Comparison of ENCODE assay signal across 1 cellular context in the genomic region with DNA sequence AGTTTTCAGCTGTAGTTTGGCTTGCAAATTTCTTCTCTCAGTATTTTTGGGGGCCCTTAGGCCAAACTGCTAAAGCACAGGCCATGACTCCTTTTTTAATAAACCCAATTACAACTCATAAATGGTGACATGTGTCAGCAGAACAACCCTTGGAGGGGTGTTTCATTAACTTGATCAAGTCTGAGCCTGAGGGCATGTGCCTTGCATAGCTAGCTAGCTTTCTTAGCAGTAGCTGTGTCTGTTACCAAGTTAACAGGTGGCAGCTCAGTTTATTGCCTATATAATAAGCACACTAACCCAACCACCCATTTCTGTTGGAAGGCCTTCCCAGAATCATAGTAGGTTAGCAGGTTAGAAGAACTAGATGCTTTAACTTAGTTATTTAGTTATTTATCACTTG.
TF ChIP-seq lines count a peak whose summit lies in the region.

No MANE protein-coding gene starts in this region.

TF ChIP-seq in WTC11, 78 proteins besides CTCF, POLR2A, EP300 and RAD21 (continued from another document):
- TF ChIP-seq, protein P1, sequence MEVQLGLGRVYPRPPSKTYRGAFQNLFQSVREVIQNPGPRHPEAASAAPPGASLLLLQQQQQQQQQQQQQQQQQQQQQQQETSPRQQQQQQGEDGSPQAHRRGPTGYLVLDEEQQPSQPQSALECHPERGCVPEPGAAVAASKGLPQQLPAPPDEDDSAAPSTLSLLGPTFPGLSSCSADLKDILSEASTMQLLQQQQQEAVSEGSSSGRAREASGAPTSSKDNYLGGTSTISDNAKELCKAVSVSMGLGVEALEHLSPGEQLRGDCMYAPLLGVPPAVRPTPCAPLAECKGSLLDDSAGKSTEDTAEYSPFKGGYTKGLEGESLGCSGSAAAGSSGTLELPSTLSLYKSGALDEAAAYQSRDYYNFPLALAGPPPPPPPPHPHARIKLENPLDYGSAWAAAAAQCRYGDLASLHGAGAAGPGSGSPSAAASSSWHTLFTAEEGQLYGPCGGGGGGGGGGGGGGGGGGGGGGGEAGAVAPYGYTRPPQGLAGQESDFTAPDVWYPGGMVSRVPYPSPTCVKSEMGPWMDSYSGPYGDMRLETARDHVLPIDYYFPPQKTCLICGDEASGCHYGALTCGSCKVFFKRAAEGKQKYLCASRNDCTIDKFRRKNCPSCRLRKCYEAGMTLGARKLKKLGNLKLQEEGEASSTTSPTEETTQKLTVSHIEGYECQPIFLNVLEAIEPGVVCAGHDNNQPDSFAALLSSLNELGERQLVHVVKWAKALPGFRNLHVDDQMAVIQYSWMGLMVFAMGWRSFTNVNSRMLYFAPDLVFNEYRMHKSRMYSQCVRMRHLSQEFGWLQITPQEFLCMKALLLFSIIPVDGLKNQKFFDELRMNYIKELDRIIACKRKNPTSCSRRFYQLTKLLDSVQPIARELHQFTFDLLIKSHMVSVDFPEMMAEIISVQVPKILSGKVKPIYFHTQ (CRISPR knock-in tag; IDR thresholded peaks at IDR 0.05): no peak
- no peak for TF ChIP-seq NFATC4 (CRISPR knock-in tag; IDR thresholded peaks at IDR 0.05)
- no peak for TF ChIP-seq GRHL2 (CRISPR knock-in tag; IDR thresholded peaks at IDR 0.05; ENCODE audit: insufficient replicate concordance, severe bottlenecking)
- TF ChIP-seq, protein P2, sequence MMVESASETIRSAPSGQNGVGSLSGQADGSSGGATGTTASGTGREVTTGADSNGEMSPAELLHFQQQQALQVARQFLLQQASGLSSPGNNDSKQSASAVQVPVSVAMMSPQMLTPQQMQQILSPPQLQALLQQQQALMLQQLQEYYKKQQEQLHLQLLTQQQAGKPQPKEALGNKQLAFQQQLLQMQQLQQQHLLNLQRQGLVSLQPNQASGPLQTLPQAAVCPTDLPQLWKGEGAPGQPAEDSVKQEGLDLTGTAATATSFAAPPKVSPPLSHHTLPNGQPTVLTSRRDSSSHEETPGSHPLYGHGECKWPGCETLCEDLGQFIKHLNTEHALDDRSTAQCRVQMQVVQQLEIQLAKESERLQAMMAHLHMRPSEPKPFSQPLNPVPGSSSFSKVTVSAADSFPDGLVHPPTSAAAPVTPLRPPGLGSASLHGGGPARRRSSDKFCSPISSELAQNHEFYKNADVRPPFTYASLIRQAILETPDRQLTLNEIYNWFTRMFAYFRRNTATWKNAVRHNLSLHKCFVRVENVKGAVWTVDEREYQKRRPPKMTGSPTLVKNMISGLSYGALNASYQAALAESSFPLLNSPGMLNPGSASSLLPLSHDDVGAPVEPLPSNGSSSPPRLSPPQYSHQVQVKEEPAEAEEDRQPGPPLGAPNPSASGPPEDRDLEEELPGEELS (CRISPR knock-in tag; IDR thresholded peaks at IDR 0.05): no peak
- TF ChIP-seq ZNF671 (CRISPR knock-in tag; IDR thresholded peaks at IDR 0.05): no peak
- TF ChIP-seq JUN (CRISPR knock-in tag; IDR thresholded peaks at IDR 0.05): no peak
- no peak for TF ChIP-seq SOX15 (CRISPR knock-in tag; IDR thresholded peaks at IDR 0.05)
- no peak for TF ChIP-seq MLX (CRISPR knock-in tag; IDR thresholded peaks at IDR 0.05)
